In genomic region chr3:44648564-44649229, GRCh38 we compare ENCODE assay signal across 8 cellular contexts. TPM values are rescaled to one million over a fixed set of nuclear protein-coding genes. Genes with fewer than 3 reads are reported as not detected.
DNase-seq lines count a peak whose midpoint lies in the region; ATAC-seq and TF ChIP-seq lines count a peak whose summit lies in the region.

Gene ZNF35, plus strand, starts transcription at chr3:44648732. Its CDS starts 2,336 bp downstream, at chr3:44651068.

- H3K9me3 ChIP-seq in gastroesophageal sphincter (peaks cover 0 to under 1% (median 0%) of the 10 kb centered on the region in 3 donors), neural cell (ENCODE audit: low read length) (no peaks in the 10 kb centered on the region), thymus (ENCODE audit: control insufficient read depth) (no peaks in the 10 kb centered on the region)

- H3K27ac Mint-ChIP-seq in activated T-helper 17 cell treated with anti-CD3 and anti-CD28 coated beads, Interleukin-2, amount 50 U/mL, for 72 hours, result peak within 1 kb of the TSS; percentile 1

- TF ChIP-seq CTCF in gastroesophageal sphincter (IDR thresholded peaks at IDR 0.05), result peak in 1 of 4 experiments; percentile 5
- TF ChIP-seq CTCF in neural cell (IDR thresholded peaks at IDR 0.05; ENCODE audit: poor library complexity, severe bottlenecking), result no peak

- TF ChIP-seq RAD21 in neural cell (conservative IDR thresholded peaks at IDR 0.05), result no peak

- peak within 1 kb of the TSS; percentile 64 to 83 (median 80) for H3K27ac ChIP-seq in gastroesophageal sphincter
- H3K27ac ChIP-seq in neural cell (ENCODE audit: low read length), result peak within 1 kb of the TSS; percentile 77
- no peak within 1 kb of the TSS for H3K27ac ChIP-seq in thymus (ENCODE audit: low read depth)

- peaks cover 8% of the 10 kb centered on the region for H3K9me3 Mint-ChIP-seq in activated T-helper 17 cell treated with anti-CD3 and anti-CD28 coated beads, Interleukin-2, amount 50 U/mL, for 72 hours

- peak in 1 of 2 donors; percentile 21 for TF ChIP-seq POLR2A in gastroesophageal sphincter (IDR thresholded peaks at IDR 0.05)

- H3K4me1 ChIP-seq in gastroesophageal sphincter, result peaks cover 0 to 19% (median 4%) of the 10 kb centered on the region in 3 donors
- H3K4me1 ChIP-seq in thymus (ENCODE audit: control insufficient read depth, insufficient read depth, low read length), result no peaks in the 10 kb centered on the region

- peaks cover 9 to 38% of the 10 kb centered on the region in 2 donors for H3K36me3 ChIP-seq in gastroesophageal sphincter
- peaks cover 20% of the 10 kb centered on the region for H3K36me3 ChIP-seq in neural cell (ENCODE audit: insufficient read depth, low read length)
- H3K36me3 ChIP-seq in thymus (ENCODE audit: control insufficient read depth, insufficient read depth), result peaks cover 4% of the 10 kb centered on the region

- no peaks in the 10 kb centered on the region for H3K9me2 ChIP-seq in neural cell (ENCODE audit: insufficient read depth, low read length)

- peak; percentile 92 for ATAC-seq in GM19438 (IDR thresholded peaks at IDR 0.05; ENCODE audit: low read depth, unreplicated experiment)
- peak; percentile 92 for ATAC-seq in HG03521 (IDR thresholded peaks at IDR 0.05; ENCODE audit: unreplicated experiment)
- peak; percentile 73 for ATAC-seq in activated T-helper 17 cell treated with anti-CD3 and anti-CD28 coated beads, Interleukin-2, amount 50 U/mL, for 72 hours (replicated peaks)
- peak; percentile 89 for ATAC-seq in gastroesophageal sphincter

- peaks cover 33% of the 10 kb centered on the region for H3K79me2 ChIP-seq in neural cell (replicated peaks; ENCODE audit: insufficient read depth, low read length)

- peak within 1 kb of the TSS; percentile 98 for H3K4me2 ChIP-seq in neural cell (ENCODE audit: low read length)

- H2AFZ ChIP-seq in neural cell (ENCODE audit: low read depth, low read length), result peak within 1 kb of the TSS; percentile 71

- H4K20me1 ChIP-seq in neural cell (ENCODE audit: insufficient read depth), result no peaks in the 10 kb centered on the region

- H3K9ac ChIP-seq in neural cell (ENCODE audit: low read length), result peak within 1 kb of the TSS; percentile 89

- no peaks in the 10 kb centered on the region for H3K27me3 ChIP-seq in gastroesophageal sphincter
- H3K27me3 ChIP-seq in neural cell (ENCODE audit: insufficient read depth, low read depth, low read length), result no peaks in the 10 kb centered on the region
- H3K27me3 ChIP-seq in thymus (ENCODE audit: control insufficient read depth, insufficient read depth), result no peaks in the 10 kb centered on the region

- H3K4me3 ChIP-seq in gastroesophageal sphincter (peak within 1 kb of the TSS; percentile 91 to 98), neural cell (ENCODE audit: low read length) (peak within 1 kb of the TSS; percentile 86), thymus (ENCODE audit: low read length) (peak within 1 kb of the TSS; percentile 67)

- WGBS in gastroesophageal sphincter (ENCODE audit: low coverage in 1 of 2), 2 donors, result 0% methylated on average over 8 to 14 of the region's 37 CpGs
- 2% methylated on average over 37 of the region's 37 CpGs for WGBS in thymus

- no peaks in the 10 kb centered on the region for H3K27me3 Mint-ChIP-seq in activated T-helper 17 cell treated with anti-CD3 and anti-CD28 coated beads, Interleukin-2, amount 50 U/mL, for 72 hours

- H3K4me3 Mint-ChIP-seq in activated T-helper 17 cell treated with anti-CD3 and anti-CD28 coated beads, Interleukin-2, amount 50 U/mL, for 72 hours, result peak within 1 kb of the TSS; percentile 65

- TF ChIP-seq EP300 in gastroesophageal sphincter (IDR thresholded peaks at IDR 0.05), result no peak
- no peak for TF ChIP-seq EP300 in neural cell (conservative IDR thresholded peaks at IDR 0.05; ENCODE audit: poor library complexity, severe bottlenecking)

- DNase-seq in DMS153 (lab: John Stamatoyannopoulos, UW) (peak; percentile 50), NCI-H82 treated with DMSO at 0.1 percent for 48 hours (lab: John Stamatoyannopoulos, UW; ENCODE audit: unreplicated experiment) (peak; percentile 70)

- no peaks in the 10 kb centered on the region for H3K4me1 Mint-ChIP-seq in activated T-helper 17 cell treated with anti-CD3 and anti-CD28 coated beads, Interleukin-2, amount 50 U/mL, for 72 hours

- H3F3A ChIP-seq in neural cell (ENCODE audit: insufficient read depth, low read length, poor library complexity, severe bottlenecking), result no peaks in the 10 kb centered on the region

- H3K36me3 Mint-ChIP-seq in activated T-helper 17 cell treated with anti-CD3 and anti-CD28 coated beads, Interleukin-2, amount 50 U/mL, for 72 hours (ENCODE audit: low read depth), result peaks cover 26% of the 10 kb centered on the region

TF ChIP-seq in neural cell, 6 proteins besides CTCF, POLR2A, EP300 and RAD21:
- no peak for TF ChIP-seq TAF1 (IDR thresholded peaks at IDR 0.05; ENCODE audit: low read depth)
- TF ChIP-seq MXI1 (conservative IDR thresholded peaks at IDR 0.05; ENCODE audit: poor library complexity, severe bottlenecking), result peak; percentile 68
- TF ChIP-seq POLR2AphosphoS5 (IDR thresholded peaks at IDR 0.05), result peak; percentile 74
- TF ChIP-seq REST (IDR thresholded peaks at IDR 0.05; ENCODE audit: borderline replicate concordance), result peak; percentile 68
- TF ChIP-seq EZH2 (IDR thresholded peaks at IDR 0.05; ENCODE audit: borderline replicate concordance, insufficient read depth, low read length, poor library complexity, severe bottlenecking), result no peak
- TF ChIP-seq SMC3 (conservative IDR thresholded peaks at IDR 0.05; ENCODE audit: poor library complexity), result peak; percentile 29

RNA-seq across cellular contexts. Expression of gene ZNF35, which starts in this region (rescaled TPM):
- total RNA-seq in activated T-helper 17 cell treated with anti-CD3 and anti-CD28 coated beads, Interleukin-2, amount 50 U/mL, for 72 hours, result 1 to 10 TPM; 1.6 to 3.0 TPM
- total RNA-seq in gastroesophageal sphincter, result 10 to 100 TPM in 3 of 4 donors, 1 to 10 TPM in 1; 9.1 to 27.6 (median 13.1) TPM
- polyA plus RNA-seq in neural cell, result 10.3 and 14.9 TPM in 2 replicates
- 60.9 and 86.5 TPM in 2 replicates for polyA minus RNA-seq in neural cell
- polyA plus RNA-seq in thymus, result 4.5 TPM
